1 cellular context compared by ENCODE assay signal in the genomic region with DNA sequence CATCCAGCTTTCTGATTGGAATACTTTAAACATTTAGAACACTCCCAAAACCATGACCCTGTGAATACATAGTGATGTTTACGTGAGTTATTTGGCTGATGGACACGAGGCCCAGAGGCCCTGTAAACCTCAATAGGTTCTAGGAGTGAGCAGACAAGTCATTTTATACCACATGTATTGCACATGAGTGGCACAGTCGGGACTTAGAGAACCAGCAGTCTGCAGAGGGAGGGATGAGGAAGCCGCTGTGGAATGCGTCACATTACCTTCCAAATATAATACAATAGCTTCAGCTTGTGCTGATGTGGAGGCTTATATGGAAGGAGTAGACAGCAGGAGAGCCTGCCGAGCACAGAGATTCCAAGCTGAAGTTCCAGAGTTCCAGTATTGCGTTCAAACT.
TF ChIP-seq lines count a peak whose summit lies in the region.

No MANE protein-coding gene starts in this region.

TF ChIP-seq in IMR-90, 13 proteins besides CTCF, POLR2A, EP300 and RAD21:
- TF ChIP-seq MAFK (IDR thresholded peaks at IDR 0.05; ENCODE audit: low read depth, low read length), result no peak
- TF ChIP-seq FOS (IDR thresholded peaks at IDR 0.05; ENCODE audit: low read depth, low read length), result no peak
- TF ChIP-seq NFE2L2 (IDR thresholded peaks at IDR 0.05; ENCODE audit: low read depth, low read length), result no peak
- no peak for TF ChIP-seq CEBPB (IDR thresholded peaks at IDR 0.05; ENCODE audit: low read depth, low read length)
- no peak for TF ChIP-seq RCOR1 (IDR thresholded peaks at IDR 0.05; ENCODE audit: insufficient replicate concordance, low read length)
- no peak for TF ChIP-seq CHD1 (IDR thresholded peaks at IDR 0.05; ENCODE audit: low read depth, low read length)
- TF ChIP-seq MAZ (IDR thresholded peaks at IDR 0.05; ENCODE audit: borderline replicate concordance, low read depth, low read length), result no peak
- TF ChIP-seq MXI1 (IDR thresholded peaks at IDR 0.05; ENCODE audit: borderline replicate concordance, low read depth, low read length), result no peak
- no peak for TF ChIP-seq ELK1 (IDR thresholded peaks at IDR 0.05; ENCODE audit: borderline replicate concordance, low read depth, low read length)
- TF ChIP-seq, protein P1, sequence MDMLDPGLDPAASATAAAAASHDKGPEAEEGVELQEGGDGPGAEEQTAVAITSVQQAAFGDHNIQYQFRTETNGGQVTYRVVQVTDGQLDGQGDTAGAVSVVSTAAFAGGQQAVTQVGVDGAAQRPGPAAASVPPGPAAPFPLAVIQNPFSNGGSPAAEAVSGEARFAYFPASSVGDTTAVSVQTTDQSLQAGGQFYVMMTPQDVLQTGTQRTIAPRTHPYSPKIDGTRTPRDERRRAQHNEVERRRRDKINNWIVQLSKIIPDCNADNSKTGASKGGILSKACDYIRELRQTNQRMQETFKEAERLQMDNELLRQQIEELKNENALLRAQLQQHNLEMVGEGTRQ (IDR thresholded peaks at IDR 0.05; ENCODE audit: low read depth, low read length), result no peak
- TF ChIP-seq SMC3 (IDR thresholded peaks at IDR 0.05; ENCODE audit: low read depth, low read length), result no peak
- no peak for TF ChIP-seq RFX5 (IDR thresholded peaks at IDR 0.05; ENCODE audit: low read depth, low read length)
- TF ChIP-seq BHLHE40 (IDR thresholded peaks at IDR 0.05; ENCODE audit: low read depth, low read length), result no peak
